ENCODE assay signal across 26 cellular contexts in genomic region chr3:182644013-182644412, GRCh38.
DNase-seq lines count a peak whose midpoint lies in the region; ATAC-seq and TF ChIP-seq lines count a peak whose summit lies in the region.
"Had no signal": no experiment of that assay in that cellular context is flagged by ENCODE, and none has a peak within 500 bp of the region (broad histone marks: within the 10 kb centered on the region; RNA-seq: fewer than 3 reads in every experiment).

No MANE protein-coding gene starts in this region.

- no peaks in the 10 kb centered on the region for H3K4me1 Mint-ChIP-seq in activated CD4-positive, alpha-beta memory T cell treated with anti-CD3 and anti-CD28 coated beads, Interleukin-2, amount 10 ng/mL, durations not matched to agents 7 days and 5 days
- H3K4me1 Mint-ChIP-seq: activated naive CD8-positive, alpha-beta T cell treated with anti-CD3 and anti-CD28 coated beads, Interleukin-2, amount 10 ng/mL, durations not matched to agents 7 days and 5 days; CD4-positive, alpha-beta memory T cell; natural killer cell had no signal

- H3K9ac ChIP-seq in parathyroid adenoma, result no peak overlapping the region
- H3K9ac ChIP-seq: SK-N-SH had no signal

- H4K20me1 ChIP-seq in OCI-LY7 (ENCODE audit: insufficient read depth, low read length), result no peaks in the 10 kb centered on the region

- TF ChIP-seq CTCF in OCI-LY7 (conservative IDR thresholded peaks at IDR 0.05; ENCODE audit: low read length) (no peak), parathyroid adenoma (IDR thresholded peaks at IDR 0.05) (no peak), GM20000 (IDR thresholded peaks at IDR 0.05; ENCODE audit: extremely low read depth, missing control alignments) (no peak)

- H3K9me2 ChIP-seq in OCI-LY7 (ENCODE audit: insufficient read depth, low read length), result no peaks in the 10 kb centered on the region
- H3K9me2 ChIP-seq: SK-N-SH had no signal

- H3K9me3 Mint-ChIP-seq in activated CD4-positive, alpha-beta memory T cell treated with anti-CD3 and anti-CD28 coated beads, Interleukin-2, amount 10 ng/mL, durations not matched to agents 7 days and 5 days, result no peaks in the 10 kb centered on the region
- H3K9me3 Mint-ChIP-seq: activated naive CD8-positive, alpha-beta T cell treated with anti-CD3 and anti-CD28 coated beads, Interleukin-2, amount 10 ng/mL, durations not matched to agents 7 days and 5 days had no signal

- H3K4me1 ChIP-seq in OCI-LY7 (ENCODE audit: insufficient read depth, low read length, poor library complexity, severe bottlenecking) (no peaks in the 10 kb centered on the region), parathyroid adenoma (peaks cover 7% of the 10 kb centered on the region)
- H3K4me1 ChIP-seq: ascending aorta, pancreas, spleen, tibial artery had no signal

- peak overlapping the region; percentile 34; the same call in 1 of the 2 replicates for H2AFZ ChIP-seq in OCI-LY7 (ENCODE audit: low read length)
- peak overlapping the region; percentile 72 for H2AFZ ChIP-seq in parathyroid adenoma

- CTCF ChIA-PET in OCI-LY7 (lab: Charles Lee; ENCODE audit: unreplicated experiment), result no interaction called here
- CTCF ChIA-PET in activated CD4-positive, alpha-beta memory T cell treated with anti-CD3 and anti-CD28 coated beads, Interleukin-2, amount 10 ng/mL, durations not matched to agents 7 days and 5 days (lab: Charles Lee), result no interaction called here

- H3K27ac ChIP-seq in OCI-LY7 (ENCODE audit: low read depth, low read length, poor library complexity, severe bottlenecking) (no peak overlapping the region), parathyroid adenoma (no peak overlapping the region)
- H3K27ac ChIP-seq: ascending aorta, pancreas, spleen, tibial artery had no signal

- no peaks in the 10 kb centered on the region for H3K27me3 ChIP-seq in parathyroid adenoma (ENCODE audit: control insufficient read depth, insufficient read depth, low read length)
- H3K27me3 ChIP-seq: ascending aorta, pancreas, tibial artery had no signal

- peak; percentile 3 for ATAC-seq in esophagus mucosa
- ATAC-seq in HG03342 (IDR thresholded peaks at IDR 0.05; ENCODE audit: unreplicated experiment), result no peak
- ATAC-seq: natural killer cell, pancreas, right cardiac atrium, T-helper 17 cell had no signal

- no peak overlapping the region for H3K4me2 ChIP-seq in OCI-LY7 (ENCODE audit: low read length)
- no peak overlapping the region for H3K4me2 ChIP-seq in parathyroid adenoma (ENCODE audit: low read length)
- H3K4me2 ChIP-seq: SK-N-SH had no signal

- BruUV-seq in OCI-LY7 (replicated peaks; lab: Mats Ljungman, UMichigan), result no TSS peak

- peaks cover 8% of the 10 kb centered on the region for H3K27me3 Mint-ChIP-seq in activated CD4-positive, alpha-beta memory T cell treated with anti-CD3 and anti-CD28 coated beads, Interleukin-2, amount 10 ng/mL, durations not matched to agents 7 days and 5 days

- POLR2A ChIA-PET in OCI-LY7 (lab: Charles Lee), result interaction anchor here (0.6 kb wide), 1 partner anchor 803 kb away, joined by 3 read pairs; no protein-coding TSS in a partner anchor
- POLR2A ChIA-PET in activated CD4-positive, alpha-beta memory T cell treated with anti-CD3 and anti-CD28 coated beads, Interleukin-2, amount 10 ng/mL, durations not matched to agents 7 days and 5 days (lab: Charles Lee), result no interaction called here

- no peaks in the 10 kb centered on the region for H3K79me2 ChIP-seq in OCI-LY7 (ENCODE audit: insufficient read depth, low read depth, low read length)
- H3K79me2 ChIP-seq in parathyroid adenoma, result no peaks in the 10 kb centered on the region

- no peaks in the 10 kb centered on the region; the same call in 1 of the 2 replicates for H3K36me3 ChIP-seq in OCI-LY7 (ENCODE audit: insufficient read depth, low read length)
- no peaks in the 10 kb centered on the region for H3K36me3 ChIP-seq in parathyroid adenoma (ENCODE audit: control insufficient read depth, insufficient read depth, low read length)
- H3K36me3 ChIP-seq: ascending aorta, pancreas, spleen, tibial artery had no signal

- H3K4me3 ChIP-seq in OCI-LY7 (ENCODE audit: low read depth, low read length, poor library complexity, severe bottlenecking), result no peak overlapping the region
- H3K4me3 ChIP-seq in parathyroid adenoma (ENCODE audit: low read depth, low read length), result no peak overlapping the region
- H3K4me3 ChIP-seq: ascending aorta, pancreas, spleen, tibial artery had no signal

- H3K27ac Mint-ChIP-seq in activated CD4-positive, alpha-beta memory T cell treated with anti-CD3 and anti-CD28 coated beads, Interleukin-2, amount 10 ng/mL, durations not matched to agents 7 days and 5 days, result no peak overlapping the region
- H3K27ac Mint-ChIP-seq: activated naive CD8-positive, alpha-beta T cell treated with anti-CD3 and anti-CD28 coated beads, Interleukin-2, amount 10 ng/mL, durations not matched to agents 7 days and 5 days; CD4-positive, alpha-beta memory T cell; natural killer cell; T-helper 17 cell had no signal

- peaks cover 12% of the 10 kb centered on the region for H3K9me3 ChIP-seq in OCI-LY7 (ENCODE audit: low read length)
- no peaks in the 10 kb centered on the region for H3K9me3 ChIP-seq in parathyroid adenoma (ENCODE audit: control insufficient read depth, low read length)
- H3K9me3 ChIP-seq: ascending aorta, pancreas, SK-N-SH, tibial artery had no signal

- no peak overlapping the region for H3K4me3 Mint-ChIP-seq in activated CD4-positive, alpha-beta memory T cell treated with anti-CD3 and anti-CD28 coated beads, Interleukin-2, amount 10 ng/mL, durations not matched to agents 7 days and 5 days
- H3K4me3 Mint-ChIP-seq: activated naive CD8-positive, alpha-beta T cell treated with anti-CD3 and anti-CD28 coated beads, Interleukin-2, amount 10 ng/mL, durations not matched to agents 7 days and 5 days; CD4-positive, alpha-beta memory T cell; natural killer cell; T-helper 17 cell had no signal

- intact Hi-C loops in OCI-LY7 (cut with micrococcal nuclease; ENCODE audit: unreplicated experiment), result no loop called here

- H3K36me3 Mint-ChIP-seq in activated CD4-positive, alpha-beta memory T cell treated with anti-CD3 and anti-CD28 coated beads, Interleukin-2, amount 10 ng/mL, durations not matched to agents 7 days and 5 days (ENCODE audit: low read depth), result no peaks in the 10 kb centered on the region
- H3K36me3 Mint-ChIP-seq: activated naive CD8-positive, alpha-beta T cell treated with anti-CD3 and anti-CD28 coated beads, Interleukin-2, amount 10 ng/mL, durations not matched to agents 7 days and 5 days; CD4-positive, alpha-beta memory T cell; natural killer cell had no signal

- peak; percentile 11 for DNase-seq in NCI-H2029 (lab: John Stamatoyannopoulos, UW)
- no peak for DNase-seq in NCI-H2029 treated with DMSO at 0.1 percent for 48 hours (lab: John Stamatoyannopoulos, UW)
- DNase-seq in OCI-LY7 (ENCODE audit: low spot score), result no peak
- no peak for DNase-seq in GM20000 (ENCODE audit: low spot score)
- no peak for DNase-seq in activated CD4-positive, alpha-beta memory T cell treated with anti-CD3 and anti-CD28 coated beads, Interleukin-2, amount 10 ng/mL, durations not matched to agents 7 days and 5 days
- DNase-seq: activated effector memory CD4-positive, alpha-beta T cell treated with anti-CD3 and anti-CD28 coated beads, Interleukin-2, amount 50 U/mL, for 16 hours; activated naive CD8-positive, alpha-beta T cell treated with anti-CD3 and anti-CD28 coated beads, Interleukin-2, amount 10 ng/mL, durations not matched to agents 7 days and 5 days; activated T-cell treated with anti-CD3 and anti-CD28 coated beads for 4 hours; AML-193; caudate nucleus; CD4-positive, alpha-beta memory T cell; HCEC 1CT; midbrain; natural killer cell; NCI-H1417 treated with DMSO at 0.1 percent for 48 hours; NCI-H748 treated with DMSO at 0.1 percent for 48 hours; pancreas; right cardiac atrium; spleen; T-helper 17 cell; tibial artery had no signal
